Comparison of ENCODE assay signal across 8 cellular contexts in the genomic region with DNA sequence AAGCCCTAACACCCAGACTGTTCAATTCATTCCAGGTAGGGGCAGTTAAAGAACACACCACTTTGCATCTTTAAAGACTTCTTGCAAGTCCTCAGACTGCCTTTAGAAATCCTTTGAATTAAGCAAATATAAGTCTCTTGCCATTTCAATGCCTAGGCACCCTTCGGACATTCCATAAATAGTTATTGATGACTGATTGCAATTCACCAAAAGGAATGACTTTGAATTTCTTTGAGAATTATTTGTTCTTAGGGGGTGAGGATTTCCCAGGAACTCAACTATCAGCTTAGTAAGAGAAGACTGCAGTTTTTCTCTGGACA.
DNase-seq lines count a peak whose midpoint lies in the region; ATAC-seq and TF ChIP-seq lines count a peak whose summit lies in the region.

No MANE protein-coding gene starts in this region.

- peak overlapping the region; percentile 72 for H3K4me3 Mint-ChIP-seq in nephron progenitor cell

- H3K4me3 ChIP-seq in AG10803 (ENCODE audit: low read length) (peak overlapping the region; percentile 63), HUES6 (ENCODE audit: low read depth, low read length) (peak overlapping the region; percentile 70), coronary artery (peak overlapping the region; percentile 83)

- peaks cover 25% of the 10 kb centered on the region for H3K4me1 Mint-ChIP-seq in nephron progenitor cell

- H3K27me3 ChIP-seq in HUES6 (ENCODE audit: control insufficient read depth, insufficient read depth, low read length) = no peaks in the 10 kb centered on the region

- H3K36me3 ChIP-seq in HUES6 (ENCODE audit: control insufficient read depth, insufficient read depth, low read length) = peaks cover 8% of the 10 kb centered on the region; the same call in 1 of the 2 replicates

- H3K4me1 ChIP-seq in HUES6 (ENCODE audit: control insufficient read depth, insufficient read depth, low read length) = peaks cover 14% of the 10 kb centered on the region

- H3K27ac ChIP-seq in HUES6 (ENCODE audit: low read depth, low read length) (peak overlapping the region; percentile 97), coronary artery (peak overlapping the region in 1 of 2 donors; percentile 89)

- DNase-seq in AG10803 (ENCODE audit: low read depth) (no peak), coronary artery (ENCODE audit: low spot score) (no peak), nephron progenitor cell (no peak), NCI-H2196 treated with DMSO at 0.1 percent for 48 hours (lab: John Stamatoyannopoulos, UW; ENCODE audit: unreplicated experiment) (no peak)

- H3K27ac Mint-ChIP-seq in nephron progenitor cell = no peak overlapping the region

- TF ChIP-seq CTCF in AG10803 (conservative IDR thresholded peaks at IDR 0.05; ENCODE audit: low read length) (no peak), coronary artery (IDR thresholded peaks at IDR 0.05) (no peak), nephron progenitor cell (IDR thresholded peaks at IDR 0.05) (no peak)

- H3K27me3 Mint-ChIP-seq in nephron progenitor cell (ENCODE audit: low read depth, poor library complexity) = peaks cover 6% of the 10 kb centered on the region

- H3K9me3 ChIP-seq in HUES6 (ENCODE audit: control insufficient read depth, insufficient read depth, low read depth, low read length) = no peaks in the 10 kb centered on the region

- ATAC-seq in HG02870 (IDR thresholded peaks at IDR 0.05; ENCODE audit: unreplicated experiment) = no peak
- ATAC-seq in HG03045 (IDR thresholded peaks at IDR 0.05; ENCODE audit: unreplicated experiment) = no peak
- ATAC-seq in GM21390 (IDR thresholded peaks at IDR 0.05; ENCODE audit: unreplicated experiment) = no peak

- H3K9ac ChIP-seq in HUES6 (ENCODE audit: low read length) = peak overlapping the region; percentile 93

- peaks cover 18% of the 10 kb centered on the region for H3K36me3 Mint-ChIP-seq in nephron progenitor cell (ENCODE audit: low read depth)

- peaks cover 17% of the 10 kb centered on the region for H3K9me3 Mint-ChIP-seq in nephron progenitor cell
